ENCODE assay signal across 28 cellular contexts in the genomic region with DNA sequence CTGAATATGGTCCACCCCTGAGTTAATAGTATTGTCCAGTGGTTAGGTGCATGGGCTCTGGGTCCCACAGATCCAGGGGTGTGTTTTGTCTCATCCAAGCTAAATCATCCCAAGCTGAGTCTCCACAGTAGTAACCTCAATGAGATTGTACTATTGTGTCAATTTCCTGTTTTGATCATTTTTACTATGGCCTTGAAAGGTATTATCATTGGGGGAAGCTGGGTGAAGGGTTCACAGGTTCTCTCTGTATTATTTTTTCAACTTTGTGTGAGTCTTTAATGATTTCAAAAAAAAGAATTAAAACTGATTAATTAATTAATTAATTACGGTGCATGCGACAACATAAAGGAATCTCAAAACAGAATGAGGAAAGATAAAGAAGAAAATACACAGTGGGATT.
"Had no signal": no experiment of that assay in that cellular context is flagged by ENCODE, and none has a peak within 500 bp of the region (broad histone marks: within the 10 kb centered on the region; RNA-seq: fewer than 3 reads in every experiment).

No MANE protein-coding gene starts in this region.

- DNase-seq: activated effector memory CD4-positive, alpha-beta T cell treated with anti-CD3 and anti-CD28 coated beads, Interleukin-2, amount 50 U/mL, for 16 hours; activated effector memory CD4-positive, alpha-beta T cell treated with Interleukin-2 at 50 U/mL for 16 hours; activated gamma-delta T cell; activated gamma-delta T cell treated with Interleukin-2 at 50 U/mL for 16 hours; activated naive CD4-positive, alpha-beta T cell; activated naive CD4-positive, alpha-beta T cell treated with anti-CD3 and anti-CD28 coated beads for 36 hours; activated naive CD4-positive, alpha-beta T cell treated with anti-CD3 and anti-CD28 coated beads, Interleukin-2, amount 10 ng/mL, durations not matched to agents 7 days and 5 days; activated naive CD4-positive, alpha-beta T cell treated with anti-CD3 and anti-CD28 coated beads, Interleukin-2, amount 50 U/mL, for 16 hours; activated naive CD8-positive, alpha-beta T cell treated with anti-CD3 and anti-CD28 coated beads for 36 hours; activated naive CD8-positive, alpha-beta T cell treated with anti-CD3 and anti-CD28 coated beads, Interleukin-2, amount 10 ng/mL, durations not matched to agents 7 days and 5 days; activated naive CD8-positive, alpha-beta T cell treated with anti-CD3 and anti-CD28 coated beads, Interleukin-2, amount 50 U/mL, for 24 hours; activated T-cell treated with anti-CD3 and anti-CD28 coated beads, Interleukin-2, amount 50 U/mL, for 24 hours; activated T-cell treated with anti-CD3 and anti-CD28 coated beads, Interleukin-2, amount 50 U/mL, for 4 hours; activated T-cell treated with anti-CD3 and anti-CD28 coated beads, Interleukin-2, amount 50 U/mL, for 48 hours; activated T-cell treated with anti-CD3 and anti-CD28 coated beads, Interleukin-2, amount 50 U/mL, for 72 hours; adrenal gland; amniotic stem cell; amygdala; anterior cingulate cortex; aorta; body of pancreas; caudate nucleus; central memory CD4-positive, alpha-beta T cell; cerebellar nuclear complex had no signal

- H3K27ac ChIP-seq: adrenal gland, ascending aorta, body of pancreas, brain microvascular endothelial cell, breast epithelium, cardiac muscle cell had no signal

- H3K4me1 ChIP-seq: adrenal gland, body of pancreas, breast epithelium had no signal

- H3K9me3 ChIP-seq: adrenal gland, ascending aorta, body of pancreas, breast epithelium had no signal

- H3K4me3 ChIP-seq: adrenal gland, ascending aorta, body of pancreas, breast epithelium, cardiac muscle cell had no signal

- H3K36me3 ChIP-seq: adrenal gland, ascending aorta, brain microvascular endothelial cell, breast epithelium, cardiac muscle cell had no signal

- H3K27me3 ChIP-seq: adrenal gland, ascending aorta, body of pancreas, brain microvascular endothelial cell, breast epithelium, cardiac muscle cell had no signal
